In genomic region chr1:151197863-151198253, GRCh38 we compare ENCODE assay signal across 8 cellular contexts. TPM values are rescaled to one million over a fixed set of nuclear protein-coding genes. Genes with fewer than 3 reads are reported as not detected.
A peak's percentile ranks its signal among the peaks of the same experiment; 100 is the strongest.
DNase-seq lines count a peak whose midpoint lies in the region; ATAC-seq and TF ChIP-seq lines count a peak whose summit lies in the region.

No MANE protein-coding gene starts in this region.

- no peaks in the 10 kb centered on the region for H3K27me3 Mint-ChIP-seq in activated CD4-positive, alpha-beta T cell treated with anti-CD3 and anti-CD28 coated beads for 36 hours
- peaks cover 6% of the 10 kb centered on the region for H3K27me3 Mint-ChIP-seq in T-helper 2 cell treated with Interferon-gamma antibody and Interleukin-4, amounts not matched to agents 5 μg/mL and 100 μg/mL, for 36 hours (ENCODE audit: low read depth)

- H3K27me3 ChIP-seq in gastroesophageal sphincter (no peaks in the 10 kb centered on the region), spleen (replicated peaks in 1 of 7) (no peaks in the 10 kb centered on the region)

- POLR2A ChIA-PET in activated CD4-positive, alpha-beta T cell treated with anti-CD3 and anti-CD28 coated beads for 36 hours (lab: Charles Lee) = no interaction called here

- H3K4me1 Mint-ChIP-seq in activated CD4-positive, alpha-beta T cell treated with anti-CD3 and anti-CD28 coated beads for 36 hours = peaks cover 38% of the 10 kb centered on the region
- peaks cover 32% of the 10 kb centered on the region for H3K4me1 Mint-ChIP-seq in T-helper 2 cell treated with Interferon-gamma antibody and Interleukin-4, amounts not matched to agents 5 μg/mL and 100 μg/mL, for 36 hours (ENCODE audit: low read depth)

- CTCF ChIA-PET in activated CD4-positive, alpha-beta T cell treated with anti-CD3 and anti-CD28 coated beads for 36 hours (lab: Charles Lee) = interaction anchor here (1.1 kb wide), 1 partner anchor 29 kb away, joined by 3 read pairs; no protein-coding TSS in a partner anchor

- no peaks in the 10 kb centered on the region for H3K9me3 Mint-ChIP-seq in activated CD4-positive, alpha-beta T cell treated with anti-CD3 and anti-CD28 coated beads for 36 hours (ENCODE audit: low read depth)
- H3K9me3 Mint-ChIP-seq in T-helper 2 cell treated with Interferon-gamma antibody and Interleukin-4, amounts not matched to agents 5 μg/mL and 100 μg/mL, for 36 hours = no peaks in the 10 kb centered on the region

- intact Hi-C loops in activated CD4-positive, alpha-beta T cell treated with anti-CD3 and anti-CD28 coated beads for 36 hours (cut with DNase I, micrococcal nuclease) = loop anchor here (1.0 to 5.0 kb wide), 13 partner anchors 8 to 272 kb away; partner anchors contain the start of genes PSMD4 (in 2 of the 2), RFX5 (in 2 of the 2), SCNM1 (in 2 of the 2) and VPS72 (in 2 of the 2)
- intact Hi-C loops in spleen (cut with DNase I; ENCODE audit: low total_unique reads) = loop anchor here (5.0 kb wide), 1 partner anchor 54 kb away; the partner anchor contains the start of gene PSMD4

- H3K4me1 ChIP-seq in gastroesophageal sphincter (peaks cover 5 to 48% (median 20%) of the 10 kb centered on the region in 3 donors), spleen (peaks cover 32 to 64% (median 51%) of the 10 kb centered on the region in 6 donors)

- H3K27ac Mint-ChIP-seq in activated CD4-positive, alpha-beta T cell treated with anti-CD3 and anti-CD28 coated beads for 36 hours = peak overlapping the region; percentile 100
- H3K27ac Mint-ChIP-seq in T-helper 2 cell treated with Interferon-gamma antibody and Interleukin-4, amounts not matched to agents 5 μg/mL and 100 μg/mL, for 36 hours = peak overlapping the region; percentile 93

- H3K4me3 Mint-ChIP-seq in activated CD4-positive, alpha-beta T cell treated with anti-CD3 and anti-CD28 coated beads for 36 hours = peak overlapping the region; percentile 98
- H3K4me3 Mint-ChIP-seq in T-helper 2 cell treated with Interferon-gamma antibody and Interleukin-4, amounts not matched to agents 5 μg/mL and 100 μg/mL, for 36 hours = peak overlapping the region; percentile 99

- TF ChIP-seq EP300 in gastroesophageal sphincter (IDR thresholded peaks at IDR 0.05) = no peak

- peaks cover 0 to 9% of the 10 kb centered on the region in 2 donors for H3K36me3 ChIP-seq in gastroesophageal sphincter
- H3K36me3 ChIP-seq in spleen = peaks cover 0 to 9% (median 5%) of the 10 kb centered on the region in 6 donors

- WGBS in gastroesophageal sphincter (ENCODE audit: low coverage in 1 of 2), 2 donors = 0 to 2% methylated on average over 5 to 10 of the region's 10 CpGs
- WGBS in spleen, 5 donors = 15 to 23% (median 16%) methylated on average over 10 of the region's 10 CpGs

- ATAC-seq in activated CD4-positive, alpha-beta T cell treated with anti-CD3 and anti-CD28 coated beads for 36 hours = no peak
- no peak for ATAC-seq in gastroesophageal sphincter

- H3K27ac ChIP-seq in gastroesophageal sphincter (peak overlapping the region; percentile 70 to 94 (median 91)), spleen (peak overlapping the region; percentile 70 to 96 (median 93))

- DNase-seq in activated CD4-positive, alpha-beta T cell treated with anti-CD3 and anti-CD28 coated beads for 36 hours = no peak
- DNase-seq in activated CD4-positive, alpha-beta T cell treated with anti-CD3 and anti-CD28 coated beads for 48 hours = no peak
- no peak for DNase-seq in T-helper 2 cell treated with Interferon-gamma antibody and Interleukin-4, amounts not matched to agents 5 μg/mL and 100 μg/mL, for 36 hours (ENCODE audit: low spot score)
- DNase-seq in spleen = no peak
- DNase-seq in dermis blood vessel endothelial cell = no peak
- DNase-seq in effector CD4-positive, alpha-beta T cell = no peak
- no peak for DNase-seq in NCI-H187 treated with DMSO at 0.1 percent for 48 hours (lab: John Stamatoyannopoulos, UW)

- H3K4me3 ChIP-seq in gastroesophageal sphincter (peak overlapping the region; percentile 71 to 81), spleen (peak overlapping the region; percentile 69 to 96 (median 86))

- TF ChIP-seq POLR2A in gastroesophageal sphincter (IDR thresholded peaks at IDR 0.05) = no peak
- TF ChIP-seq POLR2A in spleen (IDR thresholded peaks at IDR 0.05) = no peak

- TF ChIP-seq CTCF in gastroesophageal sphincter (IDR thresholded peaks at IDR 0.05) (no peak), spleen (IDR thresholded peaks at IDR 0.05 in 8 of 11, conservative IDR thresholded peaks at IDR 0.05 in 3 of 11) (no peak)

- H3K9me3 ChIP-seq in gastroesophageal sphincter (no peaks in the 10 kb centered on the region), spleen (no peaks in the 10 kb centered on the region)

- peaks cover 30% of the 10 kb centered on the region for H3K36me3 Mint-ChIP-seq in activated CD4-positive, alpha-beta T cell treated with anti-CD3 and anti-CD28 coated beads for 36 hours (ENCODE audit: low read depth)
- peaks cover 15% of the 10 kb centered on the region for H3K36me3 Mint-ChIP-seq in T-helper 2 cell treated with Interferon-gamma antibody and Interleukin-4, amounts not matched to agents 5 μg/mL and 100 μg/mL, for 36 hours (ENCODE audit: low read depth)

RNA-seq across cellular contexts. Expression of gene PIP5K1A, which starts 0.5 kb away (rescaled TPM):
- total RNA-seq in activated CD4-positive, alpha-beta T cell treated with anti-CD3 and anti-CD28 coated beads for 36 hours = 10 to 100 TPM; 74.5 to 85.1 TPM
- total RNA-seq in gastroesophageal sphincter = 10 to 100 TPM; 42.8 to 80.1 (median 49.9) TPM
- 10 to 100 TPM; 48.0 to 83.6 (median 60.6) TPM for total RNA-seq in spleen
- 10 to 100 TPM; 12.8 to 23.7 (median 16.5) TPM for polyA plus RNA-seq in spleen
- total RNA-seq in dermis blood vessel endothelial cell = 44.4 and 57.6 TPM in 2 replicates

RNA-seq across cellular contexts. Expression of gene VPS72, which starts 7.9 kb away (rescaled TPM):
- 10 to 100 TPM; 77.1 to 77.8 TPM for total RNA-seq in activated CD4-positive, alpha-beta T cell treated with anti-CD3 and anti-CD28 coated beads for 36 hours
- total RNA-seq in gastroesophageal sphincter (10 to 100 TPM; 46.4 to 82.0 (median 66.5) TPM), spleen (10 to 100 TPM; 23.1 to 37.7 (median 31.5) TPM), dermis blood vessel endothelial cell (46.8 and 64.3 TPM in 2 replicates)
- 10 to 100 TPM; 24.9 to 43.1 (median 31.0) TPM for polyA plus RNA-seq in spleen

RNA-seq across cellular contexts. Expression of gene TMOD4, which starts 22.1 kb away (rescaled TPM):
- total RNA-seq in activated CD4-positive, alpha-beta T cell treated with anti-CD3 and anti-CD28 coated beads for 36 hours = 1 to 10 TPM in 1 of 2 experiments, under 1 TPM in 1; 0.69 to 2.3 TPM
- total RNA-seq in gastroesophageal sphincter (1 to 10 TPM in 1 of 4 donors, not detected in 3; 2.2 TPM), spleen (1 to 10 TPM in 1 of 7 donors, under 1 TPM in 3, not detected in 3; 0.60 to 2.0 (median 0.86) TPM), dermis blood vessel endothelial cell (0.56 TPM in 1 of 2 replicates, not detected in the other)
- under 1 TPM; 0.44 to 0.99 (median 0.76) TPM for polyA plus RNA-seq in spleen

RNA-seq across cellular contexts. Expression of gene SCNM1, which starts 31.9 kb away (rescaled TPM):
- 10 to 100 TPM; 64.3 to 90.8 TPM for total RNA-seq in activated CD4-positive, alpha-beta T cell treated with anti-CD3 and anti-CD28 coated beads for 36 hours
- total RNA-seq in gastroesophageal sphincter = 10 to 100 TPM; 18.7 to 32.0 (median 25.6) TPM
- 10 to 100 TPM; 36.2 to 63.5 (median 41.5) TPM for total RNA-seq in spleen
- 10 to 100 TPM; 64.9 to 96.2 (median 74.6) TPM for polyA plus RNA-seq in spleen
- total RNA-seq in dermis blood vessel endothelial cell = 21.1 and 23.8 TPM in 2 replicates

RNA-seq across cellular contexts. Expression of gene LYSMD1, which starts 32.2 kb away (rescaled TPM):
- total RNA-seq in activated CD4-positive, alpha-beta T cell treated with anti-CD3 and anti-CD28 coated beads for 36 hours = 1 to 10 TPM; 4.3 to 5.1 TPM
- total RNA-seq in gastroesophageal sphincter = 10 to 100 TPM; 14.0 to 28.6 (median 14.4) TPM
- 10 to 100 TPM in 1 of 7 donors, 1 to 10 TPM in 6; 3.7 to 10.0 (median 4.6) TPM for total RNA-seq in spleen
- polyA plus RNA-seq in spleen = 1 to 10 TPM; 2.5 to 4.8 (median 2.8) TPM
- total RNA-seq in dermis blood vessel endothelial cell = 3.3 and 5.3 TPM in 2 replicates
